In the genomic region with DNA sequence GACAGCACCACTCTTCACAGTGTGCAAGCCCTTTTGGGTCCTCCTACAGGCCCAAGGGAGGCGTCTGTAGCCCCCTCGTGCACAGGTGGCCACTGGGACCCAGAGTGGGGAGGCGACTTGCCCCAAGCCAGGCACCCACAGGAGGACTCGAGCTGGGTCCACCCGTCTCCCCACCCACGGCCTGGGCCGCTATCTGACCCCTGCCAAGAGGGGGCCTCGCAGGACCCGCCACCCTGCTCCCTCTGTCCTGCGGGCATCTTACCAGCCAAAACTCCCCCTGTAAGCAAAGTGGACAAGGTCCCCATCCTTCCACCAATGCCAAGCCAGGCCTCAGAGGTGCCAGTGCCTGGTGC, we compare ENCODE assay signal across 28 cellular contexts. TPM values are rescaled to one million over a fixed set of nuclear protein-coding genes. Genes with fewer than 3 reads are reported as not detected.
"Had no signal": no experiment of that assay in that cellular context is flagged by ENCODE, and none has a peak within 500 bp of the region (broad histone marks: within the 10 kb centered on the region; RNA-seq: fewer than 3 reads in every experiment).

No MANE protein-coding gene starts in this region.

- H3K4me3 ChIP-seq: dorsolateral prefrontal cortex, esophagus squamous epithelium, heart right ventricle, lower lobe of right lung, prostate gland, right atrium auricular region, smooth muscle cell, testis, tibial artery had no signal

- H3K4me1 Mint-ChIP-seq: memory B cell had no signal

- DNase-seq: dorsolateral prefrontal cortex; effector CD4-positive, alpha-beta T cell; esophagus squamous epithelium; foreskin melanocyte; glutamatergic neuron; heart right ventricle; hippocampal formation; immature natural killer cell; islet precursor cell; left ventricle myocardium superior; natural killer cell; stimulated activated CD4-positive, alpha-beta T cell treated with anti-CD3 and anti-CD28 coated beads, Interleukin-12 subunit alpha, Interleukin-12 subunit beta, amount 100 ng/mL, for 4 hours; stimulated activated CD4-positive, alpha-beta T cell treated with anti-CD3 and anti-CD28 coated beads, Interleukin-1b, Interleukin-23, amount 100 ng/mL, for 48 hours; stimulated activated CD4-positive, alpha-beta T cell treated with anti-CD3 and anti-CD28 coated beads, Interleukin-4, amount 100 ng/mL, for 1 hour; stimulated activated CD8-positive, alpha-beta memory T cell treated with anti-CD3 and anti-CD28 coated beads, Interleukin-4, amount 100 ng/mL, for 48 hours; stimulated activated naive CD4-positive, alpha-beta T cell; substantia nigra; testis; tibial artery had no signal

- H3K27me3 Mint-ChIP-seq: type B pancreatic cell had no signal

- ATAC-seq: natural killer cell had no signal

- H3K27ac ChIP-seq: dorsolateral prefrontal cortex, heart right ventricle, lower lobe of right lung, testis, tibial artery had no signal

- H3K9me3 Mint-ChIP-seq: immature natural killer cell, memory B cell, natural killer cell, type B pancreatic cell had no signal

- H3K4me1 ChIP-seq: testis had no signal

- H3K4me3 Mint-ChIP-seq: immature natural killer cell, memory B cell, natural killer cell, type B pancreatic cell had no signal

- H3K27ac Mint-ChIP-seq: memory B cell, natural killer cell, type B pancreatic cell had no signal

- H3K9me3 ChIP-seq: esophagus squamous epithelium, heart right ventricle, lower lobe of right lung, prostate gland, right atrium auricular region, testis, tibial artery had no signal

- H3K36me3 ChIP-seq: esophagus squamous epithelium, heart right ventricle, lower lobe of right lung, prostate gland, right atrium auricular region, tibial artery had no signal

- H3K36me3 Mint-ChIP-seq: immature natural killer cell, memory B cell, natural killer cell, type B pancreatic cell had no signal

- H3K4me2 ChIP-seq: smooth muscle cell had no signal

- H3K27me3 ChIP-seq: dorsolateral prefrontal cortex, right atrium auricular region, testis had no signal

RNA-seq across cellular contexts. Expression of gene CNGB1, which starts 31.1 kb away (rescaled TPM):
- total RNA-seq: heart right ventricle, left ventricle myocardium superior, mononuclear cell, natural killer cell, osteocyte, right atrium auricular region, sciatic nerve, smooth muscle cell had no signal
- polyA plus RNA-seq: heart right ventricle, immature natural killer cell, smooth muscle cell had no signal
